In genomic region chr1:61950418-61950817, GRCh38 we compare ENCODE assay signal across 10 cellular contexts.
DNase-seq lines count a peak whose midpoint lies in the region; ATAC-seq, FAIRE-seq and TF ChIP-seq lines count a peak whose summit lies in the region.
"Had no signal": no experiment of that assay in that cellular context is flagged by ENCODE, and none has a peak within 500 bp of the region (broad histone marks: within the 10 kb centered on the region; RNA-seq: fewer than 3 reads in every experiment).

No MANE protein-coding gene starts in this region.

- H2AFZ ChIP-seq in DND-41 (ENCODE audit: low read depth, low read length) (no peak overlapping the region), keratinocyte (ENCODE audit: control insufficient read depth, low read length) (no peak overlapping the region)

- no peaks in the 10 kb centered on the region for H3K27me3 Mint-ChIP-seq in WTC11 (ENCODE audit: low read depth)

- no peaks in the 10 kb centered on the region for H3K9me3 Mint-ChIP-seq in WTC11

- H3K4me3 ChIP-seq in DND-41 (ENCODE audit: low read depth in 1 of 2, low read length in 2 of 2) (no peak overlapping the region), keratinocyte (ENCODE audit: control insufficient read depth in 2 of 3, extremely low read depth in 1 of 3, insufficient read depth in 2 of 3, low read depth in 1 of 3, low read length in 3 of 3) (no peak overlapping the region)

- H3K9ac ChIP-seq in DND-41 (ENCODE audit: low read depth, low read length) (no peak overlapping the region), keratinocyte (ENCODE audit: control insufficient read depth, extremely low read depth, insufficient read depth, low read length) (no peak overlapping the region)

- TF ChIP-seq CTCF in DND-41 (IDR thresholded peaks at IDR 0.05; ENCODE audit: borderline replicate concordance, extremely low read depth, low read length, poor library complexity, severe bottlenecking) (peak; percentile 45), WTC11 (IDR thresholded peaks at IDR 0.05) (no peak), keratinocyte (optimal IDR thresholded peaks at IDR 0.05 in 1 of 3, IDR thresholded peaks at IDR 0.05 in 1 of 3, conservative IDR thresholded peaks at IDR 0.05 in 1 of 3; ENCODE audit: extremely low read depth in 1 of 3, insufficient read depth in 2 of 3, low read length in 3 of 3) (peak in 2 of 3 experiments; percentile 24 to 30)

- H3K4me1 Mint-ChIP-seq in WTC11, result peaks cover 37% of the 10 kb centered on the region

- H3K9me3 ChIP-seq in DND-41 (ENCODE audit: insufficient read depth, low read length, severe bottlenecking), result no peaks in the 10 kb centered on the region
- H3K9me3 ChIP-seq in keratinocyte (ENCODE audit: control insufficient read depth, low read depth, low read length), result no peaks in the 10 kb centered on the region

- dilution Hi-C loops in keratinocyte (cut with MboI; ENCODE audit: extremely low pct_ligation_motif_present, low sequenced_read_pairs), result no loop called here

- H3K27ac ChIP-seq in DND-41 (ENCODE audit: low read length) (no peak overlapping the region), keratinocyte (ENCODE audit: control insufficient read depth, insufficient read depth, low read length) (no peak overlapping the region)

- H3K9me1 ChIP-seq in keratinocyte (ENCODE audit: control insufficient read depth, extremely low read depth, insufficient read depth, low read length), result no peaks in the 10 kb centered on the region

- H3K27me3 ChIP-seq in DND-41 (ENCODE audit: insufficient read depth, low read length, poor library complexity), result no peaks in the 10 kb centered on the region
- H3K27me3 ChIP-seq in keratinocyte (ENCODE audit: control insufficient read depth, extremely low read depth, insufficient read depth, low read length), result no peaks in the 10 kb centered on the region

- H3K27ac Mint-ChIP-seq in WTC11, result peak overlapping the region; percentile 96

- H3K4me1 ChIP-seq in DND-41 (ENCODE audit: insufficient read depth, low read length), result no peaks in the 10 kb centered on the region
- H3K4me1 ChIP-seq in keratinocyte (ENCODE audit: control insufficient read depth, extremely low read depth, insufficient read depth, low read length), result peaks cover 22% of the 10 kb centered on the region

- H3K36me3 ChIP-seq in DND-41 (ENCODE audit: insufficient read depth, low read length) (no peaks in the 10 kb centered on the region), keratinocyte (ENCODE audit: control insufficient read depth in 2 of 2, extremely low read depth in 1 of 2, insufficient read depth in 2 of 2, low read length in 2 of 2) (no peaks in the 10 kb centered on the region)

- H3K36me3 Mint-ChIP-seq in WTC11, result no peaks in the 10 kb centered on the region

- no peak for DNase-seq in DND-41
- DNase-seq in HT1080 (ENCODE audit: low read depth), result peak; percentile 16
- no peak for DNase-seq in WTC11 (ENCODE audit: low spot score)
- DNase-seq in keratinocyte (ENCODE audit: low read depth, low spot score), result no peak
- DNase-seq in NCI-H345 (lab: John Stamatoyannopoulos, UW), result no peak
- DNase-seq in NCI-H2081 (lab: John Stamatoyannopoulos, UW), result no peak
- no peak for DNase-seq in nucleus accumbens (lab: John Stamatoyannopoulos, UW)
- no peak for DNase-seq in NCI-H2107 treated with DMSO at 0.1 percent for 48 hours (lab: John Stamatoyannopoulos, UW; ENCODE audit: unreplicated experiment)
- DNase-seq: HCEC 1CT, left cardiac atrium had no signal

- FAIRE-seq in keratinocyte (lab: Jason Lieb, UNC), result peak; percentile 60

- H3K4me2 ChIP-seq in DND-41 (ENCODE audit: insufficient read depth, low read length) (no peak overlapping the region), keratinocyte (ENCODE audit: control insufficient read depth, extremely low read depth, insufficient read depth, low read depth, low read length) (no peak overlapping the region)

- CTCF ChIA-PET in WTC11 (lab: Charles Lee), result interaction anchor here (1.2 to 2.3 kb wide), 7 partner anchors 13 to 181 kb away, joined by 3 to 16 read pairs (median 5); no protein-coding TSS in a partner anchor

- H3K4me3 Mint-ChIP-seq in WTC11, result 0 out of 2 replicates have a peak overlapping the region, but pooled peaks have one; percentile 29

- H4K20me1 ChIP-seq in DND-41 (ENCODE audit: insufficient read depth, low read length) (no peaks in the 10 kb centered on the region), keratinocyte (ENCODE audit: control insufficient read depth, extremely low read depth, insufficient read depth, low read length) (peaks cover 2% of the 10 kb centered on the region)

- H3K79me2 ChIP-seq in DND-41 (ENCODE audit: insufficient read depth, low read length) (no peaks in the 10 kb centered on the region), keratinocyte (ENCODE audit: control insufficient read depth, insufficient read depth, low read length) (no peaks in the 10 kb centered on the region)

- POLR2A ChIA-PET in WTC11 (lab: Charles Lee), result interaction anchor here (0.5 kb wide), 1 partner anchor 1912 kb away, joined by 3 read pairs; no protein-coding TSS in a partner anchor

- ATAC-seq in DND-41 (ENCODE audit: insufficient read depth, low read depth) (no peak), WTC11 (peak; percentile 50)

TF ChIP-seq in WTC11, 78 proteins besides CTCF, POLR2A, EP300 and RAD21:
- TF ChIP-seq TEAD1 (CRISPR knock-in tag; IDR thresholded peaks at IDR 0.05) (peak; percentile 44; the same call in 1 of the 2 replicates), E2F5 (CRISPR knock-in tag; IDR thresholded peaks at IDR 0.05) (no peak)
